Comparison of ENCODE assay signal across 29 cellular contexts in genomic region chr2:67724261-67724660, GRCh38.
"Had no signal": no experiment of that assay in that cellular context is flagged by ENCODE, and none has a peak within 500 bp of the region (broad histone marks: within the 10 kb centered on the region; RNA-seq: fewer than 3 reads in every experiment).

No MANE protein-coding gene starts in this region.

- DNase-seq: activated effector memory CD4-positive, alpha-beta T cell treated with anti-CD3 and anti-CD28 coated beads, Interleukin-2, amount 50 U/mL, for 16 hours; activated effector memory CD4-positive, alpha-beta T cell treated with Interleukin-2 at 50 U/mL for 16 hours; activated gamma-delta T cell; activated gamma-delta T cell treated with Interleukin-2 at 50 U/mL for 16 hours; activated naive CD4-positive, alpha-beta T cell; activated naive CD4-positive, alpha-beta T cell treated with anti-CD3 and anti-CD28 coated beads for 36 hours; activated naive CD4-positive, alpha-beta T cell treated with anti-CD3 and anti-CD28 coated beads, Interleukin-2, amount 10 ng/mL, durations not matched to agents 7 days and 5 days; activated naive CD4-positive, alpha-beta T cell treated with anti-CD3 and anti-CD28 coated beads, Interleukin-2, amount 50 U/mL, for 16 hours; activated naive CD4-positive, alpha-beta T cell treated with Interleukin-2 at 50 U/mL for 16 hours; activated naive CD8-positive, alpha-beta T cell treated with anti-CD3 and anti-CD28 coated beads for 36 hours; activated naive CD8-positive, alpha-beta T cell treated with anti-CD3 and anti-CD28 coated beads, Interleukin-2, amount 10 ng/mL, durations not matched to agents 7 days and 5 days; activated naive CD8-positive, alpha-beta T cell treated with anti-CD3 and anti-CD28 coated beads, Interleukin-2, amount 50 U/mL, for 24 hours; activated T-cell treated with anti-CD3 and anti-CD28 coated beads, Interleukin-2, amount 50 U/mL, for 24 hours; activated T-cell treated with anti-CD3 and anti-CD28 coated beads, Interleukin-2, amount 50 U/mL, for 4 hours; activated T-cell treated with anti-CD3 and anti-CD28 coated beads, Interleukin-2, amount 50 U/mL, for 48 hours; activated T-cell treated with anti-CD3 and anti-CD28 coated beads, Interleukin-2, amount 50 U/mL, for 72 hours; adrenal gland; amniotic stem cell; amygdala; anterior cingulate cortex; aorta; body of pancreas; brain microvascular endothelial cell; caudate nucleus; central memory CD4-positive, alpha-beta T cell; cerebellar nuclear complex had no signal

- H3K27ac ChIP-seq: adrenal gland, ascending aorta, body of pancreas, brain microvascular endothelial cell, breast epithelium, cardiac muscle cell had no signal

- H3K4me1 ChIP-seq: adrenal gland, ascending aorta, body of pancreas, breast epithelium had no signal

- H3K9me3 ChIP-seq: adrenal gland, ascending aorta, body of pancreas had no signal

- H3K4me3 ChIP-seq: adrenal gland, ascending aorta, body of pancreas, breast epithelium, cardiac muscle cell had no signal

- H3K27me3 ChIP-seq: adrenal gland, ascending aorta, body of pancreas, brain microvascular endothelial cell, breast epithelium, cardiac muscle cell had no signal

- H3K36me3 ChIP-seq: adrenal gland, ascending aorta, brain microvascular endothelial cell, breast epithelium, cardiac muscle cell had no signal
